7 cellular contexts compared by ENCODE assay signal in the genomic region with DNA sequence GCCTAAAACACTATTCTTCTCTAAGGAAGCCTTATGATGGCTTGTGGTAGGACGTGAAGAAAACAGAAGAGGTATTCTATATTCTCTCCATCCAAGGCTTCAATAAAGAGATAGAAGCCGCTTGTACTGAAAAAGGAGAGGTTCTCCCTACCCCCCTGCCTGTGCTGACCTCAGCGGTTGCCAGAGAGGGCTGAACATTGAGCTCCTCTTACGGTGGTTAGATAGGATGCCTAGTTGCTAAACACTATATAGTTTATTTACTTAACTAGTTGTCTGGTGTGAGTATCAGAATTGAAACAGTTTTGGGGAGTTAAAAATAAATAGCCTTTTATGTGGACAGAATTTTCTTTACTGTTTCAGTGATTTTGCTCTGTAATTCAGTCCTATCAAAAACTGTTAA.
"Had no signal": no experiment of that assay in that cellular context is flagged by ENCODE, and none has a peak within 500 bp of the region (broad histone marks: within the 10 kb centered on the region; RNA-seq: fewer than 3 reads in every experiment).

No MANE protein-coding gene starts in this region.

- H3K4me1 Mint-ChIP-seq: IgD-negative memory B cell had no signal

- H3K27ac Mint-ChIP-seq: IgD-negative memory B cell had no signal

- DNase-seq: IMR-90, KBM-7, KG1 had no signal

- H3K9me3 Mint-ChIP-seq: IgD-negative memory B cell had no signal

- FAIRE-seq: HepG2, HTR-8/SVneo had no signal

- ATAC-seq: HepG2 had no signal

- H3K36me3 Mint-ChIP-seq: IgD-negative memory B cell had no signal

- H3K27ac ChIP-seq: HL-60 had no signal

- H3K4me3 Mint-ChIP-seq: IgD-negative memory B cell had no signal
